29 cellular contexts compared by ENCODE assay signal in the genomic region with DNA sequence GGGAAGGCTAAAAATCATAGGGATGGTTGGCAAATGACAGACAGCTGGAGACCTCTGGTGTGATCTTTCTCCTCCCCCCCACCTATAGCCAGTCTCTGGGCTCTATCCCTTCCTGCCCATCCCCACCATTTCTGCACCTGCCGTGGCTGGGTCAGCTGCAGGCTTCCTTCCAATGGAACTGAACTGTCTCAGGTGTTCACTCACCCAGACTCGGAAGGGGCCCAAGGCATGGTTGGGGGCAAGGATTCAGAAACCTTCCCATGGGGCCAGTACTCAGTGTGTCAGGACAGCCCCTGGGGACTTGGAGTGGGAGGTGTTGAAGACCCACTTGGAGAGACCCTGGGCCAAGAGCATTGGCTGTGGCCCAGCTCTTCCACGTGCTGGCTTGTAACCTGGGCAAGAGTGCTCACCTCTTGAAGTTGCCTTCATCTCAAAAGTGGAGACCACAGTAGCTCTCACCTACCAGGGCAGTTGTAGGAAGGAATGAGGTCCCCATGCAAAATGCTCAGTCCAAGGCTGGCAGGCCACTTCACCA.
"Had no signal": no experiment of that assay in that cellular context is flagged by ENCODE, and none has a peak within 500 bp of the region (broad histone marks: within the 10 kb centered on the region; RNA-seq: fewer than 3 reads in every experiment).

No MANE protein-coding gene starts in this region.

- H3K36me3 ChIP-seq: colonic mucosa, esophagus muscularis mucosa, gastroesophageal sphincter, heart left ventricle, left lung, neutrophil, prostate gland, right atrium auricular region, stomach, thoracic aorta, tibial nerve, upper lobe of left lung had no signal

- H3K9me3 ChIP-seq: colonic mucosa, esophagus muscularis mucosa, gastroesophageal sphincter, heart left ventricle, left lung, mucosa of descending colon, neutrophil, prostate gland, right atrium auricular region, stomach, thoracic aorta, tibial nerve, upper lobe of left lung had no signal

- H3K4me3 ChIP-seq: colonic mucosa, esophagus muscularis mucosa, gastroesophageal sphincter, heart left ventricle, hepatocyte, left lung, mucosa of descending colon, prostate gland, right atrium auricular region, smooth muscle cell, stomach, thoracic aorta, tibial nerve, upper lobe of left lung had no signal

- ATAC-seq: foreskin keratinocyte; gastroesophageal sphincter; heart left ventricle; left cardiac atrium; left lung; mucosa of descending colon; natural killer cell treated with Interleukin-12 subunit alpha and Interleukin-12 subunit beta and Interleukin-15 and Interleukin-18, amount 100 ng/mL, for 72 hours; sciatic nerve; stimulated activated effector memory CD8-positive, alpha-beta T cell treated with anti-CD3 and anti-CD28 coated beads, Interleukin-12 subunit alpha, Interleukin-12 subunit beta, amount 100 ng/mL, for 72 hours had no signal

- H3K4me2 ChIP-seq: hepatocyte, smooth muscle cell had no signal

- H3K4me1 ChIP-seq: colonic mucosa, foreskin keratinocyte, left lung, parathyroid adenoma, prostate gland had no signal

- H3K9ac ChIP-seq: parathyroid adenoma had no signal

- H3K27ac ChIP-seq: colonic mucosa, esophagus muscularis mucosa, foreskin keratinocyte, gastroesophageal sphincter, heart left ventricle, hepatocyte, left lung, neutrophil, parathyroid adenoma, prostate gland, right atrium auricular region, stomach, thoracic aorta, tibial nerve, upper lobe of left lung had no signal

- DNase-seq: colonic mucosa; effector memory CD4-positive, alpha-beta T cell; foreskin keratinocyte; kidney; left cardiac atrium; left lung; mesenchymal stem cell; mucosa of descending colon; naive B cell; stimulated activated CD4-positive, alpha-beta T cell treated with anti-CD3 and anti-CD28 coated beads, Interleukin-12 subunit alpha, Interleukin-12 subunit beta, amount 100 ng/mL, for 4 hours; stimulated activated CD4-positive, alpha-beta T cell treated with anti-CD3 and anti-CD28 coated beads, Interleukin-1b, Interleukin-23, amount 100 ng/mL, for 48 hours; stimulated activated CD4-positive, alpha-beta T cell treated with anti-CD3 and anti-CD28 coated beads, Interleukin-4, amount 100 ng/mL, for 1 hour; stimulated activated naive CD4-positive, alpha-beta T cell treated with Interleukin-2 at 50 U/mL for 16 hours; stomach; upper lobe of left lung had no signal
